ENCODE assay signal across 1 cellular context in genomic region chr3:66949898-66950297, GRCh38.
TF ChIP-seq lines count a peak whose summit lies in the region.

No MANE protein-coding gene starts in this region.

TF ChIP-seq in GM23338, 12 proteins besides CTCF, POLR2A, EP300 and RAD21 (continued from another document):
- no peak for TF ChIP-seq STAT1 (IDR thresholded peaks at IDR 0.05; ENCODE audit: unreplicated experiment)
- no peak for TF ChIP-seq EZH2phosphoT487 (IDR thresholded peaks at IDR 0.05; ENCODE audit: unreplicated experiment)
- TF ChIP-seq ZNF114 (CRISPR knock-in tag; IDR thresholded peaks at IDR 0.05), result no peak
- TF ChIP-seq ZNF462 (CRISPR knock-in tag; IDR thresholded peaks at IDR 0.05), result no peak
- TF ChIP-seq JUNB (IDR thresholded peaks at IDR 0.05; ENCODE audit: unreplicated experiment), result no peak
- TF ChIP-seq NANOG (IDR thresholded peaks at IDR 0.05; ENCODE audit: borderline replicate concordance), result no peak
- TF ChIP-seq ETS1 (IDR thresholded peaks at IDR 0.05), result no peak
